In the genomic region with DNA sequence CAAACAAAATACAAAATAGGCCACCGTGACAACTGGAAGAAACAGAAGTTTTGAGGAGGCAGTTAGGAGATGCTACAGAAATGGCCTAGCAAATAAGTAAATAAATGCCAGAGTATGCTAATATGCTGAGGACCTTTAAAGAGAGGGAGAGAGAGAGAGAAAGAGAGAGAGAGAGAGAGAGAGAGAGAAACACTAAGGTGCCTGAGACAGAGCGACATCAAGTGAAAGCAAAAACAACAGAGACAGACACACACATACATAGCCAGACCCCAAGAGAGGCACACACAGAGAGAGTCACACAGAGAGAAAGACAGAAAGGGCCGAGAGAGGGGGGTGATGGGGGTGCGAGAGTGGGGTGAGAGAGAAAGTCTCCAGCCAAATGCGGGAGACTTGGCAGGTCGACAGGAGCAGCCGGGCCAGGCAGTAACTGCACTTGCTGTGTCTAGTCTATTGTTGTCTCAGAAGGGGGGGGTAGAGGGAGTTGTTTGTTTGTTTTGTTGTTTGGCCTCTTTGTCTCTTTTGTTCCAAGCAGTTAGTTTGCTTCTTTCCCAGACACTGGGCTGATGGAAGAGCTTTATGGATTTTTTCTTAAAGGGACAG, we compare ENCODE assay signal across 12 cellular contexts. TPM values are rescaled to one million over a fixed set of nuclear protein-coding genes. Genes with fewer than 3 reads are reported as not detected.
DNase-seq lines count a peak whose midpoint lies in the region; ATAC-seq and TF ChIP-seq lines count a peak whose summit lies in the region.
"Had no signal": no experiment of that assay in that cellular context is flagged by ENCODE, and none has a peak within 500 bp of the region (broad histone marks: within the 10 kb centered on the region; RNA-seq: fewer than 3 reads in every experiment).

No MANE protein-coding gene starts in this region.

- H3K27me3 ChIP-seq in SK-N-SH (ENCODE audit: insufficient read depth) (no peaks in the 10 kb centered on the region), heart right ventricle (peaks cover 0 to 45% (median 0%) of the 10 kb centered on the region in 7 donors), MM.1S (replicated peaks; ENCODE audit: insufficient read depth, low read length) (no peaks in the 10 kb centered on the region)

- H3K27ac ChIP-seq in SK-N-SH (ENCODE audit: low read depth in 2 of 2, low read length in 1 of 2), result no peak overlapping the region
- peak overlapping the region; percentile 58 to 98 (median 90) for H3K27ac ChIP-seq in heart right ventricle
- H3K27ac ChIP-seq in MM.1S (ENCODE audit: low read length), result no peak overlapping the region

- H3K9ac ChIP-seq in SK-N-SH (no peak overlapping the region), MM.1S (ENCODE audit: low read length) (no peak overlapping the region)

- H3K36me3 Mint-ChIP-seq in activated naive CD4-positive, alpha-beta T cell treated with anti-CD3 and anti-CD28 coated beads, Interleukin-2, amount 10 ng/mL, durations not matched to agents 7 days and 5 days, result no peaks in the 10 kb centered on the region

- TF ChIP-seq CTCF in SK-N-SH (IDR thresholded peaks at IDR 0.05), result no peak
- TF ChIP-seq CTCF in heart right ventricle (IDR thresholded peaks at IDR 0.05), result no peak
- TF ChIP-seq CTCF in MM.1S (IDR thresholded peaks at IDR 0.05; ENCODE audit: low read length), result no peak

- H3K4me2 ChIP-seq in SK-N-SH, result no peak overlapping the region
- H3K4me2 ChIP-seq in MM.1S (ENCODE audit: low read depth, low read length), result no peak overlapping the region

- no peak for TF ChIP-seq RAD21 in SK-N-SH (IDR thresholded peaks at IDR 0.05; ENCODE audit: low read length)

- H3K4me3 Mint-ChIP-seq in activated naive CD4-positive, alpha-beta T cell treated with anti-CD3 and anti-CD28 coated beads, Interleukin-2, amount 10 ng/mL, durations not matched to agents 7 days and 5 days, result no peak overlapping the region
- H3K4me3 Mint-ChIP-seq: activated naive CD8-positive, alpha-beta T cell treated with anti-CD3 and anti-CD28 coated beads, Interleukin-2, amount 50 U/mL, for 24 hours; stimulated activated naive CD8-positive, alpha-beta T cell treated with anti-CD3 and anti-CD28 coated beads, Interleukin-15, Interleukin-2, amounts not matched to agents 100 ng/mL and 50 ng/mL, for 24 hours had no signal

- no peak overlapping the region for H3K27ac Mint-ChIP-seq in activated naive CD4-positive, alpha-beta T cell treated with anti-CD3 and anti-CD28 coated beads, Interleukin-2, amount 10 ng/mL, durations not matched to agents 7 days and 5 days
- H3K27ac Mint-ChIP-seq: activated naive CD8-positive, alpha-beta T cell treated with anti-CD3 and anti-CD28 coated beads, Interleukin-2, amount 50 U/mL, for 24 hours; stimulated activated naive CD8-positive, alpha-beta T cell treated with anti-CD3 and anti-CD28 coated beads, Interleukin-15, Interleukin-2, amounts not matched to agents 100 ng/mL and 50 ng/mL, for 24 hours had no signal

- no peaks in the 10 kb centered on the region for H3K9me3 Mint-ChIP-seq in activated naive CD4-positive, alpha-beta T cell treated with anti-CD3 and anti-CD28 coated beads, Interleukin-2, amount 10 ng/mL, durations not matched to agents 7 days and 5 days
- H3K9me3 Mint-ChIP-seq: activated naive CD8-positive, alpha-beta T cell treated with anti-CD3 and anti-CD28 coated beads, Interleukin-2, amount 50 U/mL, for 24 hours; stimulated activated naive CD8-positive, alpha-beta T cell treated with anti-CD3 and anti-CD28 coated beads, Interleukin-15, Interleukin-2, amounts not matched to agents 100 ng/mL and 50 ng/mL, for 24 hours had no signal

- no peaks in the 10 kb centered on the region for H3K9me2 ChIP-seq in SK-N-SH
- H3K9me2 ChIP-seq in MM.1S (replicated peaks; ENCODE audit: insufficient read depth, low read length), result no peaks in the 10 kb centered on the region

- POLR2A ChIA-PET in SK-N-SH (lab: Yijun Ruan, JAX), result no interaction called here

- H3F3A ChIP-seq in SK-N-SH (replicated peaks; ENCODE audit: insufficient read depth), result no peaks in the 10 kb centered on the region
- H3F3A ChIP-seq in MM.1S (ENCODE audit: insufficient read depth, low read length), result no peaks in the 10 kb centered on the region

- peaks cover 10% of the 10 kb centered on the region for H3K27me3 Mint-ChIP-seq in activated naive CD4-positive, alpha-beta T cell treated with anti-CD3 and anti-CD28 coated beads, Interleukin-2, amount 10 ng/mL, durations not matched to agents 7 days and 5 days

- H3K4me1 ChIP-seq in SK-N-SH (ENCODE audit: control insufficient read depth in 1 of 2, insufficient read depth in 2 of 2, low read depth in 1 of 2, low read length in 1 of 2), result peaks cover 0 to 13% of the 10 kb centered on the region in 2 experiments; a peak in 2 of 4 replicates
- H3K4me1 ChIP-seq in heart right ventricle, result peaks cover 13 to 66% (median 47%) of the 10 kb centered on the region in 9 donors
- no peaks in the 10 kb centered on the region for H3K4me1 ChIP-seq in MM.1S (ENCODE audit: low read length)

- ATAC-seq in heart right ventricle (peak in 6 of 8 donors; percentile 4 to 17 (median 11)), HG02678 (IDR thresholded peaks at IDR 0.05; ENCODE audit: unreplicated experiment) (no peak)
- ATAC-seq: activated naive CD8-positive, alpha-beta T cell treated with anti-CD3 and anti-CD28 coated beads, Interleukin-2, amount 50 U/mL, for 24 hours had no signal

- CTCF ChIA-PET in SK-N-SH (lab: Yijun Ruan, JAX), result interaction anchor here (1.0 to 2.6 kb wide), 5 partner anchors 8 to 1256 kb away, joined by 3 to 19 read pairs (median 3); no protein-coding TSS in a partner anchor
- CTCF ChIA-PET in activated naive CD4-positive, alpha-beta T cell treated with anti-CD3 and anti-CD28 coated beads, Interleukin-2, amount 10 ng/mL, durations not matched to agents 7 days and 5 days (lab: Charles Lee), result no interaction called here

- no peaks in the 10 kb centered on the region for H4K20me1 ChIP-seq in SK-N-SH (ENCODE audit: insufficient read depth)
- H4K20me1 ChIP-seq in MM.1S (ENCODE audit: insufficient read depth, low read length), result no peaks in the 10 kb centered on the region

- TF ChIP-seq EP300 in SK-N-SH (IDR thresholded peaks at IDR 0.05; ENCODE audit: borderline replicate concordance in 1 of 2, low read depth in 1 of 2, low read length in 1 of 2), result no peak

- H3K4me1 Mint-ChIP-seq in activated naive CD4-positive, alpha-beta T cell treated with anti-CD3 and anti-CD28 coated beads, Interleukin-2, amount 10 ng/mL, durations not matched to agents 7 days and 5 days, result peaks cover 2% of the 10 kb centered on the region

- H3K36me3 ChIP-seq in SK-N-SH (replicated peaks in 1 of 2; ENCODE audit: control insufficient read depth in 1 of 2, insufficient read depth in 2 of 2, low read length in 1 of 2) (no peaks in the 10 kb centered on the region), heart right ventricle (no peaks in the 10 kb centered on the region), MM.1S (replicated peaks; ENCODE audit: insufficient read depth, low read length) (no peaks in the 10 kb centered on the region)

- in situ Hi-C loops in G401 (cut with HindIII; ENCODE audit: low sequenced_read_pairs), result no loop called here

- H3K79me2 ChIP-seq in SK-N-SH (ENCODE audit: insufficient read depth) (no peaks in the 10 kb centered on the region), MM.1S (ENCODE audit: low read length) (no peaks in the 10 kb centered on the region)

- DNase-seq in G401 (ENCODE audit: low spot score) (peak; percentile 74), SK-N-SH (peak; percentile 38), heart right ventricle (peak; percentile 68 to 71), pons (ENCODE audit: low spot score) (peak; percentile 98), HPDE6-E6E7 (ENCODE audit: extremely low spot score) (no peak), MM.1S (no peak)
- no peak for DNase-seq in activated naive CD4-positive, alpha-beta T cell treated with anti-CD3 and anti-CD28 coated beads, Interleukin-2, amount 10 ng/mL, durations not matched to agents 7 days and 5 days
- DNase-seq: activated CD4-positive, alpha-beta T cell treated with anti-CD3 and anti-CD28 coated beads for 4 hours; activated naive CD8-positive, alpha-beta T cell treated with anti-CD3 and anti-CD28 coated beads, Interleukin-2, amount 50 U/mL, for 24 hours; glutamatergic neuron had no signal

- H3K4me3 ChIP-seq in SK-N-SH (ENCODE audit: low read depth in 2 of 2, low read length in 1 of 2) (no peak overlapping the region), heart right ventricle (peak overlapping the region; percentile 15 to 46 (median 32)), MM.1S (ENCODE audit: low read length) (no peak overlapping the region)

- no peak overlapping the region for H2AFZ ChIP-seq in SK-N-SH (ENCODE audit: low read depth)
- H2AFZ ChIP-seq in MM.1S (ENCODE audit: low read length), result no peak overlapping the region

- H3K9me3 ChIP-seq in SK-N-SH, result no peaks in the 10 kb centered on the region
- no peaks in the 10 kb centered on the region for H3K9me3 ChIP-seq in heart right ventricle
- H3K9me3 ChIP-seq in MM.1S (replicated peaks; ENCODE audit: insufficient read depth, low read length), result no peaks in the 10 kb centered on the region

- whole genome bisulfite sequencing in SK-N-SH (ENCODE audit: low lambda C conversion rate), result 88% methylated on average over 7 of the region's 7 CpGs
- WGBS in heart right ventricle, 2 donors, result 5 to 9% methylated on average over 7 of the region's 7 CpGs

- intact Hi-C loops in heart right ventricle (cut with DNase I), result loop anchor here in 1 of 10 donors (2.0 kb wide), 2 partner anchors 17 to 313 kb away; no protein-coding TSS in a partner anchor

TF ChIP-seq in SK-N-SH, 30 proteins besides CTCF, POLR2A, EP300 and RAD21 (continues in another document):
- TF ChIP-seq FOXM1 (IDR thresholded peaks at IDR 0.05; ENCODE audit: low read depth), result no peak
- TF ChIP-seq SIN3A (IDR thresholded peaks at IDR 0.05; ENCODE audit: borderline replicate concordance, low read depth, low read length), result no peak
- no peak for TF ChIP-seq JUND (IDR thresholded peaks at IDR 0.05)
- no peak for TF ChIP-seq GABPA (IDR thresholded peaks at IDR 0.05; ENCODE audit: low read depth)
- TF ChIP-seq, protein P1, sequence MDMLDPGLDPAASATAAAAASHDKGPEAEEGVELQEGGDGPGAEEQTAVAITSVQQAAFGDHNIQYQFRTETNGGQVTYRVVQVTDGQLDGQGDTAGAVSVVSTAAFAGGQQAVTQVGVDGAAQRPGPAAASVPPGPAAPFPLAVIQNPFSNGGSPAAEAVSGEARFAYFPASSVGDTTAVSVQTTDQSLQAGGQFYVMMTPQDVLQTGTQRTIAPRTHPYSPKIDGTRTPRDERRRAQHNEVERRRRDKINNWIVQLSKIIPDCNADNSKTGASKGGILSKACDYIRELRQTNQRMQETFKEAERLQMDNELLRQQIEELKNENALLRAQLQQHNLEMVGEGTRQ (IDR thresholded peaks at IDR 0.05; ENCODE audit: borderline replicate concordance, low read depth, low read length), result no peak
- no peak for TF ChIP-seq YY1 (IDR thresholded peaks at IDR 0.05; ENCODE audit: low read depth)
- no peak for TF ChIP-seq SMC3 (IDR thresholded peaks at IDR 0.05; ENCODE audit: low read depth, low read length)
- TF ChIP-seq FOXJ3 (CRISPR knock-in tag; IDR thresholded peaks at IDR 0.05), result no peak

RNA-seq across cellular contexts. Expression of a gene that starts 30.1 kb away (rescaled TPM):
- not detected in 2 replicates for total RNA-seq in G401 (2014; rRNA removed; shearing (Covaris generic))
- polyA plus RNA-seq in SK-N-SH (2012; rRNA removed), result 8.1 and 9.2 TPM in 2 replicates
- polyA plus RNA-seq in SK-N-SH (2012; cell fraction: cytosol; rRNA removed), result 9.4 TPM in 2 replicates
- 12.0 and 18.7 TPM in 2 replicates for polyA plus RNA-seq in SK-N-SH (2012; cell fraction: nucleus; rRNA removed)
- 100 to 1,000 TPM in 9 of 10 donors, 10 to 100 TPM in 1; 96.8 to 145 (median 126) TPM for total RNA-seq in heart right ventricle
- 10 to 100 TPM; 16.7 to 37.2 TPM for polyA plus RNA-seq in heart right ventricle

Comparison
In these comparisons a context has a peak if more than half of its experiments do, and no peak if none do; other contexts are left out.
1. DNase-seq: peak in G401 (single experiment), SK-N-SH (single experiment), heart right ventricle (2 of 2) and pons (single experiment); none in HPDE6-E6E7 (single experiment), activated naive CD4-positive, alpha-beta T cell treated with anti-CD3 and anti-CD28 coated beads, Interleukin-2, amount 10 ng/mL, durations not matched to agents 7 days and 5 days (single experiment) and MM.1S (single experiment).
2. H3K27ac ChIP-seq: peak in heart right ventricle (10 of 10); none in SK-N-SH (0 of 2) and MM.1S (single experiment).
3. H3K4me3 ChIP-seq: peak in heart right ventricle (10 of 10); none in SK-N-SH (0 of 2) and MM.1S (single experiment).
4. RNA of a gene that starts 30.1 kb away (total RNA-seq): 96.8 to 145 TPM in heart right ventricle; not detected in G401; every median in the first group is over 10 times any median in the second.